9 cellular contexts compared by ENCODE assay signal in the genomic region with DNA sequence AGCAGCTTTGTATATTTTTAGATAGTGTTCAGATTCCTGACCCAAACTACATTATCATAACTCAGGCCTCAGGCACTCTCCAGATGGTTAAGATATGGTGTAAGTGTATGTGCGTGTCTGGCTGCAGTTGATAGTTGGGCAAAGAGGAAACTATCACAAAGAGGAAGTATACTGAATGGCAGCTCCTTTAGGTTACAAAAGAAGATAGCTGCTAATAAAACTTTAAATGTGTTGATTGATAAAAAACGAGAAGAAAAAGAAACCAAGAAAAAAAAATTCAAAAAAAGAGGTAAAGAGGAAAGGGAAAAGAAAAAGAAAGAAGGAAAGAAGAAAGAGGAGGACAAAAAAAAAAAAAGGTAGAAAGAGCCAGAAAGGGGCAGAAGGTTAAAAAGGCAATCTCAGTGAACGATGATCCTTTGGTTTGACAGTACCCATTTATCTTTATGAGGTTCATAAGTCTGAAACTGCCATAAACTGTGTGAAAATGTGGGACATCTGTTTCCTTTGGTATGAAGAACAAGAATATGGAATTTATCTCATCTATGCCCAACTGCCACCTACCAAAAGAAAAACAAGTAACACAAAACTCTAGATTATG. TPM values are rescaled to one million over a fixed set of nuclear protein-coding genes. Genes with fewer than 3 reads are reported as not detected.
DNase-seq lines count a peak whose midpoint lies in the region; ATAC-seq and TF ChIP-seq lines count a peak whose summit lies in the region.
"Had no signal": no experiment of that assay in that cellular context is flagged by ENCODE, and none has a peak within 500 bp of the region (broad histone marks: within the 10 kb centered on the region; RNA-seq: fewer than 3 reads in every experiment).

No MANE protein-coding gene starts in this region.

- H3K27me3 ChIP-seq in upper lobe of right lung, result no peaks in the 10 kb centered on the region
- H3K27me3 ChIP-seq: body of pancreas had no signal

- peaks cover 7% of the 10 kb centered on the region for H3K36me3 Mint-ChIP-seq in dendritic cell treated with granulocyte-macrophage colony-stimulating factor and Interleukin-4, amounts not matched to agents 40 ng/mL and 50 ng/mL, for 4 days (ENCODE audit: low read depth)
- H3K36me3 Mint-ChIP-seq in activated naive CD4-positive, alpha-beta T cell treated with anti-CD3 and anti-CD28 coated beads, Interleukin-2, amount 10 ng/mL, durations not matched to agents 7 days and 5 days, result peaks cover 27% of the 10 kb centered on the region
- peaks cover 56% of the 10 kb centered on the region for H3K36me3 Mint-ChIP-seq in activated T-cell treated with anti-CD3 and anti-CD28 coated beads, Interleukin-2, amount 50 U/mL, for 24 hours (ENCODE audit: low read depth)

- CTCF ChIA-PET in activated naive CD4-positive, alpha-beta T cell treated with anti-CD3 and anti-CD28 coated beads, Interleukin-2, amount 10 ng/mL, durations not matched to agents 7 days and 5 days (lab: Charles Lee), result no interaction called here

- in situ Hi-C loops in KBM-7 (cut with MboI; ENCODE audit: low pct_unique_long_range_greater_than_20kb, low sequenced_read_pairs), result no loop called here

- peak overlapping the region; percentile 48 for H3K4me3 Mint-ChIP-seq in dendritic cell treated with granulocyte-macrophage colony-stimulating factor and Interleukin-4, amounts not matched to agents 40 ng/mL and 50 ng/mL, for 4 days
- H3K4me3 Mint-ChIP-seq in activated naive CD4-positive, alpha-beta T cell treated with anti-CD3 and anti-CD28 coated beads, Interleukin-2, amount 10 ng/mL, durations not matched to agents 7 days and 5 days, result no peak overlapping the region
- no peak overlapping the region for H3K4me3 Mint-ChIP-seq in activated T-cell treated with anti-CD3 and anti-CD28 coated beads, Interleukin-2, amount 50 U/mL, for 24 hours

- no peaks in the 10 kb centered on the region for H3K27me3 Mint-ChIP-seq in dendritic cell treated with granulocyte-macrophage colony-stimulating factor and Interleukin-4, amounts not matched to agents 40 ng/mL and 50 ng/mL, for 4 days
- no peaks in the 10 kb centered on the region for H3K27me3 Mint-ChIP-seq in activated naive CD4-positive, alpha-beta T cell treated with anti-CD3 and anti-CD28 coated beads, Interleukin-2, amount 10 ng/mL, durations not matched to agents 7 days and 5 days
- no peaks in the 10 kb centered on the region for H3K27me3 Mint-ChIP-seq in activated T-cell treated with anti-CD3 and anti-CD28 coated beads, Interleukin-2, amount 50 U/mL, for 24 hours

- H3K4me3 ChIP-seq in AG10803 (ENCODE audit: low read length), result no peak overlapping the region
- no peak overlapping the region for H3K4me3 ChIP-seq in upper lobe of right lung
- H3K4me3 ChIP-seq: body of pancreas had no signal

- intact Hi-C loops in dendritic cell treated with granulocyte-macrophage colony-stimulating factor and Interleukin-4, amounts not matched to agents 40 ng/mL and 50 ng/mL, for 4 days (cut with micrococcal nuclease), result no loop called here
- intact Hi-C loops in upper lobe of right lung (cut with DNase I), result no loop called here

- peak overlapping the region; percentile 81 for H3K27ac Mint-ChIP-seq in dendritic cell treated with granulocyte-macrophage colony-stimulating factor and Interleukin-4, amounts not matched to agents 40 ng/mL and 50 ng/mL, for 4 days
- H3K27ac Mint-ChIP-seq in activated naive CD4-positive, alpha-beta T cell treated with anti-CD3 and anti-CD28 coated beads, Interleukin-2, amount 10 ng/mL, durations not matched to agents 7 days and 5 days, result no peak overlapping the region
- no peak overlapping the region for H3K27ac Mint-ChIP-seq in activated T-cell treated with anti-CD3 and anti-CD28 coated beads, Interleukin-2, amount 50 U/mL, for 24 hours

- H3K36me3 ChIP-seq in upper lobe of right lung, result no peaks in the 10 kb centered on the region

- ATAC-seq in GM19455 (IDR thresholded peaks at IDR 0.05; ENCODE audit: unreplicated experiment) (peak; percentile 67), upper lobe of right lung (peak; percentile 93)
- ATAC-seq: body of pancreas had no signal

- TF ChIP-seq CTCF in AG10803 (conservative IDR thresholded peaks at IDR 0.05; ENCODE audit: low read length) (no peak), upper lobe of right lung (IDR thresholded peaks at IDR 0.05) (no peak)

- peaks cover 38% of the 10 kb centered on the region for H3K4me1 ChIP-seq in upper lobe of right lung

- H3K4me1 Mint-ChIP-seq in dendritic cell treated with granulocyte-macrophage colony-stimulating factor and Interleukin-4, amounts not matched to agents 40 ng/mL and 50 ng/mL, for 4 days (ENCODE audit: low read depth), result peaks cover 42% of the 10 kb centered on the region
- peaks cover 6% of the 10 kb centered on the region for H3K4me1 Mint-ChIP-seq in activated naive CD4-positive, alpha-beta T cell treated with anti-CD3 and anti-CD28 coated beads, Interleukin-2, amount 10 ng/mL, durations not matched to agents 7 days and 5 days
- peaks cover 52% of the 10 kb centered on the region for H3K4me1 Mint-ChIP-seq in activated T-cell treated with anti-CD3 and anti-CD28 coated beads, Interleukin-2, amount 50 U/mL, for 24 hours (ENCODE audit: low read depth)

- no peaks in the 10 kb centered on the region for H3K9me3 ChIP-seq in upper lobe of right lung
- H3K9me3 ChIP-seq: body of pancreas had no signal

- H3K27ac ChIP-seq in upper lobe of right lung, result no peak overlapping the region

- DNase-seq in AG10803 (ENCODE audit: low read depth), result peak; percentile 53
- peak; percentile 95 for DNase-seq in KBM-7
- DNase-seq in upper lobe of right lung, result no peak
- no peak for DNase-seq in activated naive CD4-positive, alpha-beta T cell treated with anti-CD3 and anti-CD28 coated beads, Interleukin-2, amount 10 ng/mL, durations not matched to agents 7 days and 5 days
- no peak for DNase-seq in NCI-H2196 treated with DMSO at 0.1 percent for 48 hours (lab: John Stamatoyannopoulos, UW; ENCODE audit: unreplicated experiment)
- no peak for DNase-seq in activated T-cell treated with anti-CD3 and anti-CD28 coated beads, Interleukin-2, amount 50 U/mL, for 24 hours

- no peaks in the 10 kb centered on the region for H3K9me3 Mint-ChIP-seq in dendritic cell treated with granulocyte-macrophage colony-stimulating factor and Interleukin-4, amounts not matched to agents 40 ng/mL and 50 ng/mL, for 4 days
- no peaks in the 10 kb centered on the region for H3K9me3 Mint-ChIP-seq in activated naive CD4-positive, alpha-beta T cell treated with anti-CD3 and anti-CD28 coated beads, Interleukin-2, amount 10 ng/mL, durations not matched to agents 7 days and 5 days
- H3K9me3 Mint-ChIP-seq in activated T-cell treated with anti-CD3 and anti-CD28 coated beads, Interleukin-2, amount 50 U/mL, for 24 hours, result no peaks in the 10 kb centered on the region

RNA-seq across cellular contexts. Expression of gene TAOK3, which starts 42.2 kb away (rescaled TPM):
- total RNA-seq in upper lobe of right lung, result 64.1 TPM

RNA-seq across cellular contexts. Expression of gene SUDS3, which starts 45.8 kb away (rescaled TPM):
- 28.8 TPM for total RNA-seq in upper lobe of right lung

Comparison
In these comparisons a context has a peak if more than half of its experiments do, and no peak if none do; other contexts are left out.
1. DNase-seq: peak in AG10803 (single experiment) and KBM-7 (single experiment); none in upper lobe of right lung (single experiment), activated naive CD4-positive, alpha-beta T cell treated with anti-CD3 and anti-CD28 coated beads, Interleukin-2, amount 10 ng/mL, durations not matched to agents 7 days and 5 days (single experiment), NCI-H2196 treated with DMSO at 0.1 percent for 48 hours (single experiment) and activated T-cell treated with anti-CD3 and anti-CD28 coated beads, Interleukin-2, amount 50 U/mL, for 24 hours (single experiment).